In the genomic region with DNA sequence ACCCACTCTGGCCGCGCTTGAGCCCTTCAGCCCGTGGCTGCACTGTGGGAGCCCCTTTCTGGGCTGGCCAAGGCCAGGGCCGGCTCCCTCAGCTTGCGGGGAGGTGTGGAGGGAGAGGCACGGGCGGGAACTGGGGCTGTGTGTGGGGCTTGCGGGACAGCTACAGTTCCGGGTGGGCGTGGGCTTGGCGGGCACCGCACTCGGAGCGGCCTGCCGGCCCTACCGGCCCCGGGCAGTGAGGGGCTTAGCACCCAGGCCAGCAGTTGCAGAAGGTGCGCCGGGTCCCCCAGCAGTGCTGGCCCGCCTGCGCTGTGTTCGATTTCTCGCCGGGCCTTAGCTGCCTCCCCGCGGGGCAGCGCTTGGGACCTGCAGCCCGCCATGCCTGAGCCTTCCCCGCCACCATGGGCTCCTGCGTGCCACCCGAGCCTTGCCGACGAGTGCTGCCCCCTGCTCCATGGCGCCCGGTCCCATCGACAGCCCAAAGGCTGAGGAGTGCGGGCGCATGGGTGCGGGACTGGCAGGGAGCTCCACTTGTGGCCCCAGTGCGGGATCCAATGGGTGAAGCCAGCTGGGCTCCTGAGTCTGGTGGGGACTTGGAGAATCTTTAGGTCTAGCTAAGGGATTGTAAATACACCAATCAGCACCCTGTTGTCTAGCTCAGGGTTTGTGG, we compare ENCODE assay signal across 29 cellular contexts.
"Had no signal": no experiment of that assay in that cellular context is flagged by ENCODE, and none has a peak within 500 bp of the region (broad histone marks: within the 10 kb centered on the region; RNA-seq: fewer than 3 reads in every experiment).

No MANE protein-coding gene starts in this region.

- H3K36me3 Mint-ChIP-seq: activated naive CD4-positive, alpha-beta T cell treated with anti-CD3 and anti-CD28 coated beads, Interleukin-2, amount 50 U/mL, for 24 hours; activated naive CD8-positive, alpha-beta T cell treated with anti-CD3 and anti-CD28 coated beads, Interleukin-2, amount 10 ng/mL, durations not matched to agents 7 days and 5 days had no signal

- H3K4me1 ChIP-seq: ascending aorta, SJCRH30 had no signal

- H3K4me3 Mint-ChIP-seq: activated CD4-positive, alpha-beta T cell treated with anti-CD3 and anti-CD28 coated beads, Interleukin-2, amount 10 ng/mL, durations not matched to agents 24 days and 14 days; activated CD8-positive, alpha-beta T cell treated with anti-CD3 and anti-CD28 coated beads for 36 hours; activated naive CD4-positive, alpha-beta T cell treated with anti-CD3 and anti-CD28 coated beads, Interleukin-2, amount 50 U/mL, for 24 hours; activated naive CD8-positive, alpha-beta T cell treated with anti-CD3 and anti-CD28 coated beads, Interleukin-2, amount 10 ng/mL, durations not matched to agents 7 days and 5 days; activated T-cell treated with anti-CD3 and anti-CD28 coated beads, Interleukin-2, amount 50 U/mL, for 24 hours; T-helper 1 cell treated with Interleukin-12 subunit alpha and Interleukin-12 subunit beta and Interleukin-4 antibody, amounts not matched to agents 30 μg/mL and 1 μg/mL, for 36 hours; T-helper 2 cell treated with Interferon-gamma antibody and Interleukin-4, amounts not matched to agents 5 μg/mL and 100 μg/mL, for 36 hours had no signal

- H3K9me3 ChIP-seq: ascending aorta, MG63, SJCRH30 had no signal

- H3K4me1 Mint-ChIP-seq: activated CD4-positive, alpha-beta T cell treated with anti-CD3 and anti-CD28 coated beads, Interleukin-2, amount 10 ng/mL, durations not matched to agents 24 days and 14 days; activated naive CD4-positive, alpha-beta T cell treated with anti-CD3 and anti-CD28 coated beads, Interleukin-2, amount 50 U/mL, for 24 hours; activated naive CD8-positive, alpha-beta T cell treated with anti-CD3 and anti-CD28 coated beads, Interleukin-2, amount 10 ng/mL, durations not matched to agents 7 days and 5 days had no signal

- H3K9me3 Mint-ChIP-seq: activated CD4-positive, alpha-beta T cell treated with anti-CD3 and anti-CD28 coated beads, Interleukin-2, amount 10 ng/mL, durations not matched to agents 24 days and 14 days; activated naive CD4-positive, alpha-beta T cell treated with anti-CD3 and anti-CD28 coated beads, Interleukin-2, amount 50 U/mL, for 24 hours had no signal

- H3K36me3 ChIP-seq: ascending aorta, cardiac muscle cell, MG63, SJCRH30 had no signal

- H3K27ac Mint-ChIP-seq: activated CD4-positive, alpha-beta T cell treated with anti-CD3 and anti-CD28 coated beads, Interleukin-2, amount 10 ng/mL, durations not matched to agents 24 days and 14 days; activated CD8-positive, alpha-beta T cell treated with anti-CD3 and anti-CD28 coated beads for 36 hours; activated naive CD4-positive, alpha-beta T cell treated with anti-CD3 and anti-CD28 coated beads, Interleukin-2, amount 50 U/mL, for 24 hours; activated naive CD8-positive, alpha-beta T cell treated with anti-CD3 and anti-CD28 coated beads, Interleukin-2, amount 10 ng/mL, durations not matched to agents 7 days and 5 days; activated T-cell treated with anti-CD3 and anti-CD28 coated beads, Interleukin-2, amount 50 U/mL, for 24 hours; activated T-helper 2 cell treated with anti-CD3 and anti-CD28 coated beads, Interferon-gamma antibody, Interleukin-2, Interleukin-4, amounts not matched to agents 10 μg/mL and 5 μg/mL and 100 μg/mL, durations not matched to agents 14 hours and 24 hours and 36 hours; T-helper 1 cell treated with Interleukin-12 subunit alpha and Interleukin-12 subunit beta and Interleukin-4 antibody, amounts not matched to agents 30 μg/mL and 1 μg/mL, for 36 hours; T-helper 2 cell treated with Interferon-gamma antibody and Interleukin-4, amounts not matched to agents 5 μg/mL and 100 μg/mL, for 36 hours had no signal

- H3K27me3 Mint-ChIP-seq: activated CD4-positive, alpha-beta T cell treated with anti-CD3 and anti-CD28 coated beads, Interleukin-2, amount 10 ng/mL, durations not matched to agents 24 days and 14 days; activated CD8-positive, alpha-beta T cell treated with anti-CD3 and anti-CD28 coated beads for 36 hours; activated naive CD4-positive, alpha-beta T cell treated with anti-CD3 and anti-CD28 coated beads, Interleukin-2, amount 50 U/mL, for 24 hours; activated naive CD8-positive, alpha-beta T cell treated with anti-CD3 and anti-CD28 coated beads, Interleukin-2, amount 10 ng/mL, durations not matched to agents 7 days and 5 days; activated T-cell treated with anti-CD3 and anti-CD28 coated beads, Interleukin-2, amount 50 U/mL, for 24 hours had no signal

- H3K27me3 ChIP-seq: ascending aorta, cardiac muscle cell, MG63, SJCRH30 had no signal

- ATAC-seq: activated CD8-positive, alpha-beta T cell treated with anti-CD3 and anti-CD28 coated beads for 36 hours; Panc1 had no signal

- DNase-seq: activated CD4-positive, alpha-beta T cell treated with anti-CD3 and anti-CD28 coated beads, Interleukin-2, amount 10 ng/mL, durations not matched to agents 24 days and 14 days; activated CD4-positive, alpha-beta T cell treated with anti-CD3 and anti-CD28 coated beads, Interleukin-2, amount 50 U/mL, for 4 hours; activated CD8-positive, alpha-beta T cell treated with anti-CD3 and anti-CD28 coated beads for 36 hours; activated gamma-delta T cell; activated naive CD4-positive, alpha-beta T cell treated with Interleukin-2 at 50 U/mL for 16 hours; activated naive CD8-positive, alpha-beta T cell treated with anti-CD3 and anti-CD28 coated beads, Interleukin-2, amount 10 ng/mL, durations not matched to agents 7 days and 5 days; activated T-cell treated with anti-CD3 and anti-CD28 coated beads, Interleukin-2, amount 50 U/mL, for 24 hours; amygdala; Kasumi-1; KG1; MG63; NCI-H1048; NCI-H1105 treated with DMSO at 0.1 percent for 48 hours; NCI-H1436; NCI-H1694; NCI-H1930; NCI-H2081 treated with DMSO at 0.1 percent for 48 hours; NCI-H226; NCI-H524 treated with DMSO at 0.1 percent for 48 hours; SHP77; SJCRH30 had no signal

- H3K27ac ChIP-seq: ascending aorta, cardiac muscle cell, SJCRH30, SK-N-MC had no signal

- H3K4me3 ChIP-seq: ascending aorta, cardiac muscle cell, MG63, SJCRH30, SK-N-MC had no signal
